20 cellular contexts compared by ENCODE assay signal in genomic region chr2:162210385-162210784, GRCh38. TPM values are rescaled to one million over a fixed set of nuclear protein-coding genes. Genes with fewer than 3 reads are reported as not detected.
"Had no signal": no experiment of that assay in that cellular context is flagged by ENCODE, and none has a peak within 500 bp of the region (broad histone marks: within the 10 kb centered on the region; RNA-seq: fewer than 3 reads in every experiment).

No MANE protein-coding gene starts in this region.

- H3K9me3 ChIP-seq: breast epithelium, esophagus muscularis mucosa, left ventricle myocardium inferior, tibial nerve had no signal

- H3K27ac ChIP-seq: left ventricle myocardium inferior, tibial nerve had no signal

- H3K4me3 ChIP-seq: breast epithelium, esophagus muscularis mucosa, left ventricle myocardium inferior, tibial nerve had no signal

- H3K27me3 ChIP-seq: breast epithelium, esophagus muscularis mucosa, tibial nerve had no signal

- H3K36me3 ChIP-seq: breast epithelium, esophagus muscularis mucosa, left ventricle myocardium inferior, tibial nerve had no signal

- ATAC-seq: activated CD8-positive, alpha-beta T cell treated with anti-CD3 and anti-CD28 coated beads for 36 hours had no signal

- DNase-seq: activated CD4-positive, alpha-beta T cell treated with anti-CD3 and anti-CD28 coated beads, Interleukin-2, amount 10 ng/mL, durations not matched to agents 24 days and 14 days; activated CD8-positive, alpha-beta T cell treated with anti-CD3 and anti-CD28 coated beads for 36 hours; activated naive CD4-positive, alpha-beta T cell treated with anti-CD3 and anti-CD28 coated beads for 36 hours; activated T-cell treated with anti-CD3 and anti-CD28 coated beads, Interleukin-2, amount 50 U/mL, for 24 hours; aorta; effector CD8-positive, alpha-beta T cell; head of caudate nucleus; kidney glomerular epithelial cell; left ventricle myocardium inferior; mammary epithelial cell; nephron progenitor cell; nucleus accumbens; retina had no signal

- H3K4me1 ChIP-seq: breast epithelium, tibial nerve had no signal

RNA-seq across cellular contexts. Expression of gene FAP, which starts 32.9 kb away (rescaled TPM):
- total RNA-seq: activated CD4-positive, alpha-beta T cell treated with anti-CD3 and anti-CD28 coated beads, Interleukin-2, amount 10 ng/mL, durations not matched to agents 24 days and 14 days; activated CD8-positive, alpha-beta T cell treated with anti-CD3 and anti-CD28 coated beads for 36 hours; activated naive CD4-positive, alpha-beta T cell treated with anti-CD3 and anti-CD28 coated beads for 36 hours; activated T-helper 2 cell treated with anti-CD3 and anti-CD28 coated beads, Interferon-gamma antibody, Interleukin-2, Interleukin-4, amounts not matched to agents 10 μg/mL and 5 μg/mL and 100 μg/mL, durations not matched to agents 14 hours and 24 hours and 36 hours; endothelial cell of umbilical vein had no signal

RNA-seq across cellular contexts. Expression of gene GCG, which starts 58.3 kb away (rescaled TPM):
- total RNA-seq: activated CD4-positive, alpha-beta T cell treated with anti-CD3 and anti-CD28 coated beads, Interleukin-2, amount 10 ng/mL, durations not matched to agents 24 days and 14 days; activated CD8-positive, alpha-beta T cell treated with anti-CD3 and anti-CD28 coated beads for 36 hours; activated naive CD4-positive, alpha-beta T cell treated with anti-CD3 and anti-CD28 coated beads for 36 hours; activated T-helper 2 cell treated with anti-CD3 and anti-CD28 coated beads, Interferon-gamma antibody, Interleukin-2, Interleukin-4, amounts not matched to agents 10 μg/mL and 5 μg/mL and 100 μg/mL, durations not matched to agents 14 hours and 24 hours and 36 hours; breast epithelium; endothelial cell of umbilical vein; esophagus muscularis mucosa; left ventricle myocardium inferior; mammary epithelial cell; myocyte; posterior vena cava had no signal
